In genomic region chr16:25110392-25110947, GRCh38 we compare ENCODE assay signal across 8 cellular contexts. TPM values are rescaled to one million over a fixed set of nuclear protein-coding genes. Genes with fewer than 3 reads are reported as not detected.
DNase-seq lines count a peak whose midpoint lies in the region; FAIRE-seq and TF ChIP-seq lines count a peak whose summit lies in the region.

No MANE protein-coding gene starts in this region.

- H3K4me1 ChIP-seq in H1 (replicated peaks in 1 of 4; ENCODE audit: control insufficient read depth in 3 of 4, insufficient read depth in 4 of 4, low read length in 3 of 4) (peaks cover 0 to 9% (median 4%) of the 10 kb centered on the region in 4 experiments; a peak in 4 of 7 replicates), trophoblast cell (ENCODE audit: control insufficient read depth in 1 of 2, insufficient read depth in 2 of 2, low read length in 2 of 2) (peaks cover 3 to 7% of the 10 kb centered on the region in 2 experiments)

- peak overlapping the region in 3 of 4 experiments; percentile 42 to 85 (median 46); a peak in 4 of 7 replicates for H3K9ac ChIP-seq in H1 (replicated peaks in 1 of 4; ENCODE audit: extremely low read depth in 1 of 4, low read depth in 3 of 4, low read length in 3 of 4)
- no peak overlapping the region for H3K9ac ChIP-seq in trophoblast cell (ENCODE audit: low read length)

- no peak overlapping the region for H2AK5ac ChIP-seq in H1 (ENCODE audit: low read depth, low read length)
- H2AK5ac ChIP-seq in trophoblast cell (ENCODE audit: low read length) = no peak overlapping the region

- no peak overlapping the region for H2BK20ac ChIP-seq in H1 (ENCODE audit: low read length)

- H3K4me2 ChIP-seq in H1 (ENCODE audit: insufficient read depth in 1 of 2, low read depth in 2 of 2, low read length in 2 of 2) = peak overlapping the region; percentile 69 to 93
- peak overlapping the region; percentile 85 for H3K4me2 ChIP-seq in trophoblast cell (ENCODE audit: low read length)

- H2BK120ac ChIP-seq in H1 (replicated peaks; ENCODE audit: low read depth, low read length) (no peak overlapping the region), trophoblast cell (ENCODE audit: insufficient read depth, low read length, poor library complexity) (no peak overlapping the region)

- H3K4ac ChIP-seq in H1 (replicated peaks; ENCODE audit: insufficient read length, low read depth, low read length) (no peak overlapping the region), trophoblast cell (ENCODE audit: low read depth, low read length) (no peak overlapping the region)

- no peak overlapping the region for H3K14ac ChIP-seq in H1 (ENCODE audit: insufficient read length)
- H3K14ac ChIP-seq in trophoblast cell (ENCODE audit: low read length) = no peak overlapping the region

- H3K9me3 ChIP-seq in H1 (ENCODE audit: insufficient read depth in 2 of 2, low read depth in 1 of 2, low read length in 1 of 2) (no peaks in the 10 kb centered on the region), trophoblast cell (ENCODE audit: insufficient read depth, low read depth, low read length) (peaks cover 3% of the 10 kb centered on the region)

- peaks cover 3 to 14% of the 10 kb centered on the region in 2 experiments for H4K20me1 ChIP-seq in H1 (replicated peaks in 1 of 2; ENCODE audit: control insufficient read depth in 1 of 2, insufficient read depth in 2 of 2, low read length in 2 of 2)

- no peak overlapping the region for H2BK15ac ChIP-seq in H1 (ENCODE audit: low read length)

- no peak overlapping the region for H4K8ac ChIP-seq in H1 (ENCODE audit: extremely low read depth, insufficient read depth, low read length)
- no peak overlapping the region for H4K8ac ChIP-seq in trophoblast cell (ENCODE audit: low read depth, low read length)

- TF ChIP-seq EP300 in H1 (IDR thresholded peaks at IDR 0.05; ENCODE audit: borderline replicate concordance in 1 of 2, low read depth in 2 of 2, low read length in 2 of 2) = no peak

- CTCF ChIA-PET in H1 (lab: Charles Lee; ENCODE audit: partially characterized antibody) (interaction anchor here (0.6 to 2.5 kb wide), 4 partner anchors 16 to 204 kb away, joined by 3 to 5 read pairs (median 4); no protein-coding TSS in a partner anchor), GM10248 (lab: Yijun Ruan, JAX) (interaction anchor here (0.8 to 5.4 kb wide), 6 partner anchors 16 to 114 kb away, joined by 3 to 19 read pairs (median 6); no protein-coding TSS in a partner anchor)

- TF ChIP-seq RAD21 in H1 (IDR thresholded peaks at IDR 0.05 in 1 of 2, conservative IDR thresholded peaks at IDR 0.05 in 1 of 2; ENCODE audit: low read depth in 2 of 2, low read length in 2 of 2) = no peak

- H3K27ac ChIP-seq in H1 (ENCODE audit: low read depth, low read length) = no peak overlapping the region
- H3K27ac ChIP-seq in trophoblast cell (ENCODE audit: low read depth, low read length) = no peak overlapping the region

- no peak for FAIRE-seq in H1 (lab: Jason Lieb, UNC)

- DNase-seq in NCI-H748 treated with DMSO at 0.1 percent for 48 hours (lab: John Stamatoyannopoulos, UW) (peak; percentile 6), NCI-H748 (lab: John Stamatoyannopoulos, UW; ENCODE audit: unreplicated experiment) (no peak), RKO (ENCODE audit: low spot score) (peak; percentile 65), H1 (ENCODE audit: low read depth in 1 of 2, low spot score in 2 of 2) (no peak), trophoblast cell (no peak), HK-2 (ENCODE audit: unreplicated experiment) (no peak), dedifferentiated amniotic fluid mesenchymal stem cell (ENCODE audit: extremely low spot score) (no peak), GM10248 (ENCODE audit: extremely low spot score) (no peak)

- no peak overlapping the region for H3K23ac ChIP-seq in H1 (ENCODE audit: insufficient read length)
- no peak overlapping the region for H3K23ac ChIP-seq in trophoblast cell (ENCODE audit: low read length)

- H2BK12ac ChIP-seq in H1 (ENCODE audit: low read depth, low read length) (no peak overlapping the region), trophoblast cell (ENCODE audit: low read length) (no peak overlapping the region)

- TF ChIP-seq POLR2A in H1 (IDR thresholded peaks at IDR 0.05; ENCODE audit: control extremely low read depth in 1 of 2, low read depth in 2 of 2, low read length in 2 of 2) = no peak

- H3K27me3 ChIP-seq in H1 (replicated peaks in 1 of 4; ENCODE audit: control insufficient read depth in 3 of 4, extremely low read depth in 1 of 4, insufficient read depth in 3 of 4, low read length in 3 of 4) (no peaks in the 10 kb centered on the region), trophoblast cell (ENCODE audit: insufficient read depth, low read length) (no peaks in the 10 kb centered on the region)

- H2AFZ ChIP-seq in H1 (ENCODE audit: low read length) = peak overlapping the region; percentile 76; the same call in 1 of the 2 replicates
- H2AFZ ChIP-seq in trophoblast cell (ENCODE audit: insufficient read depth, low read length, poor library complexity) = no peak overlapping the region

- H3K36me3 ChIP-seq in H1 (ENCODE audit: control insufficient read depth in 2 of 4, insufficient read depth in 4 of 4, low read length in 3 of 4) (peaks cover 0 to 4% (median 0%) of the 10 kb centered on the region in 4 experiments; a peak in 1 of 8 replicates), trophoblast cell (ENCODE audit: control insufficient read depth in 1 of 2, insufficient read depth in 2 of 2, low read length in 2 of 2) (peaks cover 0 to 2% of the 10 kb centered on the region in 2 experiments)

- H2BK5ac ChIP-seq in H1 (ENCODE audit: low read depth, low read length) (no peak overlapping the region; the same call in 1 of the 2 replicates), trophoblast cell (ENCODE audit: low read depth, low read length, poor library complexity) (no peak overlapping the region)

- 38% methylated on average over 7 of the region's 7 CpGs; no CpG with 5 or more reads in 1 of the 2 experiments for WGBS in H1 (ENCODE audit: extremely low coverage in 1 of 2, insufficient coverage in 1 of 2, insufficient read length in 1 of 2, insufficient replicate concordance in 2 of 2, low coverage in 1 of 2, low lambda C conversion rate in 2 of 2, missing lambda C conversion rate in 1 of 2), 2 experiments
- no CpG with 5 or more reads among the region's 7 CpGs for WGBS in trophoblast cell (ENCODE audit: extremely low coverage, insufficient coverage, insufficient read length)

- POLR2A ChIA-PET in H1 (lab: Charles Lee; ENCODE audit: partially characterized antibody) (interaction anchor here (0.8 to 1.7 kb wide), 4 partner anchors 20 to 125 kb away, joined by 3 to 4 read pairs (median 4); no protein-coding TSS in a partner anchor), GM10248 (lab: Yijun Ruan, JAX) (no interaction called here)

- H3K79me1 ChIP-seq in H1 (ENCODE audit: low read depth, low read length) (peaks cover 14% of the 10 kb centered on the region), trophoblast cell (ENCODE audit: low read length) (peaks cover 9% of the 10 kb centered on the region)

- H4K91ac ChIP-seq in H1 (replicated peaks; ENCODE audit: insufficient read length, low read length) (no peak overlapping the region), trophoblast cell (ENCODE audit: low read depth, low read length) (no peak overlapping the region)

- H3K4me3 ChIP-seq in H1 (ENCODE audit: extremely low read depth in 1 of 4, insufficient read depth in 2 of 4, low read depth in 3 of 4, low read length in 4 of 4) (peak overlapping the region; percentile 68 to 88 (median 84)), trophoblast cell (ENCODE audit: low read depth, low read length) (no peak overlapping the region)

- H4K12ac ChIP-seq in trophoblast cell (ENCODE audit: low read depth, low read length) = no peak overlapping the region

- H3K18ac ChIP-seq in H1 (ENCODE audit: extremely low read depth, low read length) (peak overlapping the region; percentile 48; the same call in 1 of the 2 replicates), trophoblast cell (ENCODE audit: low read length) (no peak overlapping the region)

- peaks cover 14% of the 10 kb centered on the region; the same call in 1 of the 2 replicates for H3K23me2 ChIP-seq in H1 (ENCODE audit: low read depth, low read length)

- H4K5ac ChIP-seq in H1 (ENCODE audit: insufficient read length, low read depth, low read length) = no peak overlapping the region

- H3K79me2 ChIP-seq in H1 (ENCODE audit: control insufficient read depth in 1 of 2, insufficient read depth in 2 of 2, low read length in 2 of 2) (peaks cover 22 to 37% of the 10 kb centered on the region in 2 experiments), trophoblast cell (ENCODE audit: control insufficient read depth, insufficient read depth, low read length, poor library complexity) (peaks cover 8% of the 10 kb centered on the region)

- H3K56ac ChIP-seq in H1 (replicated peaks; ENCODE audit: insufficient read length, low read depth, low read length) = no peak overlapping the region

- TF ChIP-seq CTCF in H1 (IDR thresholded peaks at IDR 0.05; ENCODE audit: control extremely low read depth in 1 of 3, insufficient read depth in 1 of 3, low read depth in 1 of 3, low read length in 3 of 3) = no peak
- no peak for TF ChIP-seq CTCF in GM10248 (IDR thresholded peaks at IDR 0.05; ENCODE audit: control extremely low read depth, extremely low read depth, low read depth, missing control alignments)

TF ChIP-seq in H1, 55 proteins besides CTCF, POLR2A, EP300 and RAD21:
- TF ChIP-seq NRF1 (IDR thresholded peaks at IDR 0.05; ENCODE audit: low read depth, low read length) (no peak), SP2 (IDR thresholded peaks at IDR 0.05; ENCODE audit: low read length) (no peak), CHD1 (IDR thresholded peaks at IDR 0.05; ENCODE audit: low read depth, low read length) (no peak), CBX5 (IDR thresholded peaks at IDR 0.05; ENCODE audit: low read depth, low read length) (no peak), MAFK (IDR thresholded peaks at IDR 0.05; ENCODE audit: low read depth, low read length) (no peak), SIX5 (IDR thresholded peaks at IDR 0.05; ENCODE audit: low read depth, low read length) (no peak)
- TF ChIP-seq, protein P1, sequence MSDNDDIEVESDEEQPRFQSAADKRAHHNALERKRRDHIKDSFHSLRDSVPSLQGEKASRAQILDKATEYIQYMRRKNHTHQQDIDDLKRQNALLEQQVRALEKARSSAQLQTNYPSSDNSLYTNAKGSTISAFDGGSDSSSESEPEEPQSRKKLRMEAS (IDR thresholded peaks at IDR 0.05) = no peak

RNA-seq across cellular contexts. Expression of gene LCMT1, which starts 1.1 kb away (rescaled TPM):
- total RNA-seq in H1 (2021; fragmentation: NEBNext Ultra II Directional; extraction: Animal tissue kit (Norgen Biotek cat#: 25700)) = 80.8 and 81.1 TPM in 2 replicates
- 45.0 and 61.0 TPM in 2 replicates for polyA plus RNA-seq in H1 (2011; rRNA removed)
- 55.4 TPM for polyA plus RNA-seq in H1 (2011; cell fraction: cytosol; rRNA removed)
- 41.0 TPM for polyA plus RNA-seq in H1 (2011; cell fraction: nucleus; rRNA removed)
- polyA plus RNA-seq in H1 (2012, experiment 1 of 2) = 84.6 to 114 TPM (median 102 TPM) in 4 replicates
- polyA plus RNA-seq in H1 (2012, experiment 2 of 2) = 60.3 TPM
- polyA plus RNA-seq in H1 (2013, experiment 1 of 2) = 55.3 TPM
- polyA plus RNA-seq in H1 (2013, experiment 2 of 2) = 56.1 TPM
- 62.4 and 70.1 TPM in 2 replicates for polyA minus RNA-seq in H1 (2011; rRNA and poly(A)+ RNA removed)
- 51.8 TPM for polyA minus RNA-seq in H1 (2011; cell fraction: cytosol; rRNA and poly(A)+ RNA removed)
- 53.0 TPM for polyA minus RNA-seq in H1 (2011; cell fraction: nucleus; rRNA and poly(A)+ RNA removed)
- 63.4 and 67.6 TPM in 2 replicates for polyA plus RNA-seq in trophoblast cell (2013)

Comparison
In these comparisons a context has a peak if more than half of its experiments do, and no peak if none do; other contexts are left out.
1. DNase-seq: peak in NCI-H748 treated with DMSO at 0.1 percent for 48 hours (single experiment) and RKO (single experiment); none in NCI-H748 (single experiment), H1 (0 of 2), trophoblast cell (0 of 2), HK-2 (single experiment), dedifferentiated amniotic fluid mesenchymal stem cell (single experiment) and GM10248 (single experiment).